Comparison of ENCODE assay signal across 14 cellular contexts in genomic region chr4:99790796-99791617, GRCh38. TPM values are rescaled to one million over a fixed set of nuclear protein-coding genes. Genes with fewer than 3 reads are reported as not detected.
DNase-seq lines count a peak whose midpoint lies in the region; ATAC-seq and TF ChIP-seq lines count a peak whose summit lies in the region.
"Had no signal": no experiment of that assay in that cellular context is flagged by ENCODE, and none has a peak within 500 bp of the region (broad histone marks: within the 10 kb centered on the region; RNA-seq: fewer than 3 reads in every experiment).

No MANE protein-coding gene starts in this region.

- no peaks in the 10 kb centered on the region for H3K4me1 Mint-ChIP-seq in natural killer cell treated with Interleukin-12 subunit alpha and Interleukin-12 subunit beta and Interleukin-15 and Interleukin-18, amount 100 ng/mL, for 72 hours (ENCODE audit: low read depth in 2 of 2)
- H3K4me1 Mint-ChIP-seq: activated naive CD4-positive, alpha-beta T cell treated with anti-CD3 and anti-CD28 coated beads, Interleukin-2, amount 50 U/mL, for 24 hours had no signal

- peak; percentile 94 for DNase-seq in DMS53 (lab: John Stamatoyannopoulos, UW)
- peak; percentile 13 for DNase-seq in NCI-H2029 treated with DMSO at 0.1 percent for 48 hours (lab: John Stamatoyannopoulos, UW)
- no peak for DNase-seq in RWPE2 (ENCODE audit: low spot score)
- DNase-seq in foreskin keratinocyte, result peak; percentile 72 to 82
- DNase-seq in cortex of kidney (lab: John Stamatoyannopoulos, UW), result no peak
- no peak for DNase-seq in stimulated activated naive CD8-positive, alpha-beta T cell treated with anti-CD3 and anti-CD28 coated beads, Interleukin-15, Interleukin-2, amounts not matched to agents 100 U/mL and 50 U/mL, for 24 hours
- no peak for DNase-seq in NCI-H2227 treated with DMSO at 0.1 percent for 48 hours (lab: John Stamatoyannopoulos, UW)
- no peak for DNase-seq in natural killer cell treated with Interleukin-12 subunit alpha and Interleukin-12 subunit beta and Interleukin-15 and Interleukin-18, amount 100 ng/mL, for 72 hours (ENCODE audit: low spot score)
- DNase-seq: activated CD8-positive, alpha-beta memory T cell treated with anti-CD3 and anti-CD28 coated beads for 24 hours; glutamatergic neuron; Kasumi-1 had no signal

- H3K27me3 ChIP-seq in RWPE2 (ENCODE audit: insufficient read depth, poor library complexity, severe bottlenecking) (no peaks in the 10 kb centered on the region), foreskin keratinocyte (peaks cover 5% of the 10 kb centered on the region)
- H3K27me3 ChIP-seq: vagina had no signal

- TF ChIP-seq CTCF in RWPE2 (IDR thresholded peaks at IDR 0.05; ENCODE audit: poor library complexity, severe bottlenecking) (no peak), foreskin keratinocyte (conservative IDR thresholded peaks at IDR 0.05) (no peak)

- H3K36me3 Mint-ChIP-seq in natural killer cell treated with Interleukin-12 subunit alpha and Interleukin-12 subunit beta and Interleukin-15 and Interleukin-18, amount 100 ng/mL, for 72 hours, result peaks cover 9% of the 10 kb centered on the region
- H3K36me3 Mint-ChIP-seq: activated naive CD4-positive, alpha-beta T cell treated with anti-CD3 and anti-CD28 coated beads, Interleukin-2, amount 50 U/mL, for 24 hours had no signal

- ATAC-seq in RWPE2 (ENCODE audit: low read depth), result peak; percentile 92
- peak; percentile 90 for ATAC-seq in foreskin keratinocyte
- no peak for ATAC-seq in stimulated activated naive CD8-positive, alpha-beta T cell treated with anti-CD3 and anti-CD28 coated beads, Interleukin-15, Interleukin-2, amounts not matched to agents 100 U/mL and 50 U/mL, for 24 hours
- no peak for ATAC-seq in natural killer cell treated with Interleukin-12 subunit alpha and Interleukin-12 subunit beta and Interleukin-15 and Interleukin-18, amount 100 ng/mL, for 72 hours

- no peaks in the 10 kb centered on the region for H3K9me3 ChIP-seq in RWPE2 (ENCODE audit: severe bottlenecking)
- H3K9me3 ChIP-seq: vagina had no signal

- H3K4me3 Mint-ChIP-seq in natural killer cell treated with Interleukin-12 subunit alpha and Interleukin-12 subunit beta and Interleukin-15 and Interleukin-18, amount 100 ng/mL, for 72 hours, result no peak overlapping the region
- H3K4me3 Mint-ChIP-seq: activated naive CD4-positive, alpha-beta T cell treated with anti-CD3 and anti-CD28 coated beads, Interleukin-2, amount 50 U/mL, for 24 hours had no signal

- peaks cover 9% of the 10 kb centered on the region for H3K4me1 ChIP-seq in RWPE2 (ENCODE audit: insufficient read depth, poor library complexity, severe bottlenecking)
- H3K4me1 ChIP-seq in foreskin keratinocyte, result peaks cover 13% of the 10 kb centered on the region
- H3K4me1 ChIP-seq: vagina had no signal

- H3K27ac ChIP-seq in RWPE2 (ENCODE audit: poor library complexity, severe bottlenecking), result no peak overlapping the region
- H3K27ac ChIP-seq in foreskin keratinocyte, result no peak overlapping the region
- H3K27ac ChIP-seq: vagina had no signal

- peaks cover 39 to 46% of the 10 kb centered on the region in 2 donors for H3K27me3 Mint-ChIP-seq in natural killer cell treated with Interleukin-12 subunit alpha and Interleukin-12 subunit beta and Interleukin-15 and Interleukin-18, amount 100 ng/mL, for 72 hours

- no peaks in the 10 kb centered on the region for H3K36me3 ChIP-seq in RWPE2 (ENCODE audit: low read depth)
- H3K36me3 ChIP-seq: vagina had no signal

- H3K4me3 ChIP-seq in RWPE2 (ENCODE audit: severe bottlenecking), result no peak overlapping the region
- H3K4me3 ChIP-seq: vagina had no signal

- H3K9me3 Mint-ChIP-seq in natural killer cell treated with Interleukin-12 subunit alpha and Interleukin-12 subunit beta and Interleukin-15 and Interleukin-18, amount 100 ng/mL, for 72 hours, result no peaks in the 10 kb centered on the region
- H3K9me3 Mint-ChIP-seq: activated naive CD4-positive, alpha-beta T cell treated with anti-CD3 and anti-CD28 coated beads, Interleukin-2, amount 50 U/mL, for 24 hours had no signal

- no peak overlapping the region for H3K27ac Mint-ChIP-seq in natural killer cell treated with Interleukin-12 subunit alpha and Interleukin-12 subunit beta and Interleukin-15 and Interleukin-18, amount 100 ng/mL, for 72 hours
- H3K27ac Mint-ChIP-seq: activated naive CD4-positive, alpha-beta T cell treated with anti-CD3 and anti-CD28 coated beads, Interleukin-2, amount 50 U/mL, for 24 hours had no signal

RNA-seq across cellular contexts. Expression of gene DAPP1, which starts 25.6 kb away (rescaled TPM):
- total RNA-seq in foreskin keratinocyte, result 54.2 and 60.6 TPM in 2 replicates
- polyA plus RNA-seq in foreskin keratinocyte, result 16.7 and 18.5 TPM in 2 replicates
- total RNA-seq in natural killer cell treated with Interleukin-12 subunit alpha and Interleukin-12 subunit beta and Interleukin-15 and Interleukin-18, amount 100 ng/mL, for 72 hours, result 10 to 100 TPM; 15.9 to 23.4 TPM
- total RNA-seq: G401 had no signal

Comparison
In these comparisons a context has a peak if more than half of its experiments do, and no peak if none do; other contexts are left out.
1. DNase-seq: peak in DMS53 (single experiment), NCI-H2029 treated with DMSO at 0.1 percent for 48 hours (single experiment) and foreskin keratinocyte (2 of 2); none in RWPE2 (single experiment), cortex of kidney (single experiment), stimulated activated naive CD8-positive, alpha-beta T cell treated with anti-CD3 and anti-CD28 coated beads, Interleukin-15, Interleukin-2, amounts not matched to agents 100 U/mL and 50 U/mL, for 24 hours (single experiment), NCI-H2227 treated with DMSO at 0.1 percent for 48 hours (single experiment) and natural killer cell treated with Interleukin-12 subunit alpha and Interleukin-12 subunit beta and Interleukin-15 and Interleukin-18, amount 100 ng/mL, for 72 hours (single experiment).
2. ATAC-seq: peak in RWPE2 (single experiment) and foreskin keratinocyte (single experiment); none in stimulated activated naive CD8-positive, alpha-beta T cell treated with anti-CD3 and anti-CD28 coated beads, Interleukin-15, Interleukin-2, amounts not matched to agents 100 U/mL and 50 U/mL, for 24 hours (single experiment) and natural killer cell treated with Interleukin-12 subunit alpha and Interleukin-12 subunit beta and Interleukin-15 and Interleukin-18, amount 100 ng/mL, for 72 hours (0 of 2).